In the genomic region with DNA sequence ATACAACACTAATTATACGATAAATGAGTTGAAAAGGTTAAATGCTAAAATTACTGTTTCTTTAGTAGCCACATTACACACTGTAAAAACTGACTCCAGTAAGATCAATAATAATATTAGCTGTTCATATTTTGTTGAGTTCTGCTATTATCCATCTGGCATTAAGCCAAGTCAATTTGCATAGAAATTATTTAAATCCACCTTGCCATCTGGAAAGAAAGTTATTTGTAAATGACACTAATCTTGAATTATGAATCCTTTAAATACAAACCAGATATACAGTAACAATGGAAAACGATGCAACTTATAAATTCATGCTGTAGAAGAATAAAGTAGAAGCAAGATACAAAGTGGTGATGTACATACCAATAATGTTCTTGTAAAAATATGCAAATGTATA, we compare ENCODE assay signal across 17 cellular contexts.
DNase-seq lines count a peak whose midpoint lies in the region; ATAC-seq, FAIRE-seq and TF ChIP-seq lines count a peak whose summit lies in the region.
"Had no signal": no experiment of that assay in that cellular context is flagged by ENCODE, and none has a peak within 500 bp of the region (broad histone marks: within the 10 kb centered on the region; RNA-seq: fewer than 3 reads in every experiment).

No MANE protein-coding gene starts in this region.

- H3K4me1 ChIP-seq in GM23248 (ENCODE audit: insufficient read depth), result peaks cover 79% of the 10 kb centered on the region
- H3K4me1 ChIP-seq: BLaER1, Caco-2 had no signal

- H3K36me3 ChIP-seq in GM23248 (ENCODE audit: low read depth), result peaks cover 39% of the 10 kb centered on the region
- H3K36me3 ChIP-seq: BLaER1 had no signal

- no peak overlapping the region for H3K4me3 ChIP-seq in GM23248
- H3K4me3 ChIP-seq: BLaER1 had no signal

- H2AFZ ChIP-seq in GM23248, result no peak overlapping the region

- H3K9me2 ChIP-seq in GM23248 (ENCODE audit: insufficient read depth), result no peaks in the 10 kb centered on the region

- in situ Hi-C loops in GM23248 (cut with MboI), result no loop called here

- H3F3A ChIP-seq in GM23248 (ENCODE audit: insufficient read depth), result peaks cover 89% of the 10 kb centered on the region

- no peak overlapping the region for H3K9ac ChIP-seq in GM23248
- H3K9ac ChIP-seq: BLaER1 had no signal

- 97 to 100% methylated on average over 2 of the region's 2 CpGs for WGBS in GM23248 (ENCODE audit: low coverage in 1 of 2, low lambda C conversion rate in 2 of 2, missing lambda C conversion rate in 2 of 2), 2 experiments

- DNase-seq in D721Med (ENCODE audit: insufficient read length, low spot score), result no peak
- no peak for DNase-seq in GM23248
- DNase-seq in RCC 7860 (ENCODE audit: low spot score), result no peak
- DNase-seq in stimulated activated CD4-positive, alpha-beta T cell treated with anti-CD3 and anti-CD28 coated beads, Interleukin-2, amount 100 ng/mL, for 24 hours, result no peak
- DNase-seq: AML-193; Caco-2; CD8-positive, alpha-beta memory T cell; DMS79; GOT3; HCEC 1CT; HFFc6 had no signal

- no peaks in the 10 kb centered on the region for H3K27me3 ChIP-seq in GM23248 (replicated peaks; ENCODE audit: insufficient read depth)
- H3K27me3 ChIP-seq: BLaER1 had no signal

- TF ChIP-seq CTCF in D721Med (IDR thresholded peaks at IDR 0.05; ENCODE audit: insufficient read depth, missing control alignments), result no peak

- H3K4me2 ChIP-seq in GM23248 (ENCODE audit: unreplicated experiment), result no peak overlapping the region
- H3K4me2 ChIP-seq: BLaER1 had no signal

- H4K20me1 ChIP-seq in GM23248 (ENCODE audit: insufficient read depth), result no peaks in the 10 kb centered on the region
- H4K20me1 ChIP-seq: BLaER1 had no signal

- peaks cover 83% of the 10 kb centered on the region for H3K79me2 ChIP-seq in GM23248 (ENCODE audit: insufficient read depth)

- FAIRE-seq in D721Med (lab: Jason Lieb, UNC) (peak; percentile 67), RCC 7860 (lab: Jason Lieb, UNC) (peak; percentile 32), islet of Langerhans (lab: Jason Lieb, UNC) (peak; percentile 45)
- FAIRE-seq: GM12891, HTR-8/SVneo had no signal

- H3K27ac ChIP-seq in GM23248, result peak overlapping the region; percentile 80; the same call in 1 of the 2 replicates
- H3K27ac ChIP-seq: BLaER1 had no signal

- no peaks in the 10 kb centered on the region for H3K9me3 ChIP-seq in GM23248 (ENCODE audit: low read depth)
- H3K9me3 ChIP-seq: BLaER1, Caco-2 had no signal

- no peak for ATAC-seq in HG02884 (IDR thresholded peaks at IDR 0.05; ENCODE audit: unreplicated experiment)
- no peak for ATAC-seq in GM18502 (IDR thresholded peaks at IDR 0.05; ENCODE audit: poor library complexity, unreplicated experiment)
